Comparison of ENCODE assay signal across 9 cellular contexts in genomic region chr10:128463991-128464755, GRCh38.
DNase-seq lines count a peak whose midpoint lies in the region; ATAC-seq, FAIRE-seq and TF ChIP-seq lines count a peak whose summit lies in the region.
"Had no signal": no experiment of that assay in that cellular context is flagged by ENCODE, and none has a peak within 500 bp of the region (broad histone marks: within the 10 kb centered on the region; RNA-seq: fewer than 3 reads in every experiment).

No MANE protein-coding gene starts in this region.

- no peaks in the 10 kb centered on the region for H3K9me3 Mint-ChIP-seq in activated naive CD8-positive, alpha-beta T cell treated with anti-CD3 and anti-CD28 coated beads, Interleukin-2, amount 50 U/mL, for 24 hours

- H3K36me3 Mint-ChIP-seq in activated naive CD8-positive, alpha-beta T cell treated with anti-CD3 and anti-CD28 coated beads, Interleukin-2, amount 50 U/mL, for 24 hours (ENCODE audit: low read depth): no peaks in the 10 kb centered on the region
- H3K36me3 Mint-ChIP-seq: mesothelial cell of epicardium had no signal

- H3K9me3 ChIP-seq in A549 (0 out of 3 replicates have a peak, but pooled peaks cover 2% of the 10 kb centered on the region), GM23248 (ENCODE audit: low read depth) (no peaks in the 10 kb centered on the region)

- no peaks in the 10 kb centered on the region for H3K9me2 ChIP-seq in GM23248 (ENCODE audit: insufficient read depth)

- H3K4me3 Mint-ChIP-seq in activated naive CD8-positive, alpha-beta T cell treated with anti-CD3 and anti-CD28 coated beads, Interleukin-2, amount 50 U/mL, for 24 hours: no peak overlapping the region
- H3K4me3 Mint-ChIP-seq: mesothelial cell of epicardium had no signal

- DNase-seq in A549 (ENCODE audit: low read depth in 1 of 2, low spot score in 1 of 2) (peak in 1 of 2 experiments; percentile 66), GM23248 (peak; percentile 33), kidney glomerular epithelial cell (lab: John Stamatoyannopoulos, UW) (peak; percentile 3), GM03348 (ENCODE audit: low spot score) (no peak), D341Med (ENCODE audit: low spot score) (no peak)
- DNase-seq in activated naive CD8-positive, alpha-beta T cell treated with anti-CD3 and anti-CD28 coated beads, Interleukin-2, amount 50 U/mL, for 24 hours: peak; percentile 10

- no peaks in the 10 kb centered on the region for H3K36me3 ChIP-seq in GM23248 (ENCODE audit: low read depth)

- no peaks in the 10 kb centered on the region for H3K4me1 ChIP-seq in A549
- H3K4me1 ChIP-seq in GM23248 (ENCODE audit: insufficient read depth): no peaks in the 10 kb centered on the region

- in situ Hi-C loops in GM23248 (cut with MboI): no loop called here

- CTCF ChIA-PET in A549 (lab: Yijun Ruan, JAX): no interaction called here

- TF ChIP-seq EP300 in A549 (IDR thresholded peaks at IDR 0.05): no peak

- H3F3A ChIP-seq in GM23248 (ENCODE audit: insufficient read depth): no peaks in the 10 kb centered on the region

- peak; percentile 99 for FAIRE-seq in A549 (lab: Jason Lieb, UNC)

- peaks cover 3% of the 10 kb centered on the region for H3K27me3 Mint-ChIP-seq in activated naive CD8-positive, alpha-beta T cell treated with anti-CD3 and anti-CD28 coated beads, Interleukin-2, amount 50 U/mL, for 24 hours

- no peak overlapping the region for H2AFZ ChIP-seq in GM23248

- TF ChIP-seq CTCF in A549 (IDR thresholded peaks at IDR 0.05): no peak

- POLR2A ChIA-PET in A549 (lab: Yijun Ruan, JAX): no interaction called here

- TF ChIP-seq RAD21 in A549 (conservative IDR thresholded peaks at IDR 0.05 in 1 of 2, IDR thresholded peaks at IDR 0.05 in 1 of 2): no peak

- H3K4me1 Mint-ChIP-seq in activated naive CD8-positive, alpha-beta T cell treated with anti-CD3 and anti-CD28 coated beads, Interleukin-2, amount 50 U/mL, for 24 hours: no peaks in the 10 kb centered on the region
- H3K4me1 Mint-ChIP-seq: mesothelial cell of epicardium had no signal

- H3K4me2 ChIP-seq in A549 (no peak overlapping the region), GM23248 (ENCODE audit: unreplicated experiment) (no peak overlapping the region)

- ATAC-seq in A549 (peak in 1 of 2 experiments; percentile 60; a peak in 2 of 6 replicates), GM21529 (IDR thresholded peaks at IDR 0.05; ENCODE audit: unreplicated experiment) (no peak), GM19328 (IDR thresholded peaks at IDR 0.05; ENCODE audit: unreplicated experiment) (no peak)
- no peak for ATAC-seq in activated naive CD8-positive, alpha-beta T cell treated with anti-CD3 and anti-CD28 coated beads, Interleukin-2, amount 50 U/mL, for 24 hours

- H3K79me2 ChIP-seq in GM23248 (ENCODE audit: insufficient read depth): no peaks in the 10 kb centered on the region

- H3K4me3 ChIP-seq in A549: no peak overlapping the region
- H3K4me3 ChIP-seq in GM23248: no peak overlapping the region

- H3K27ac ChIP-seq in A549 (no peak overlapping the region), GM23248 (no peak overlapping the region)

- no peak for TF ChIP-seq POLR2A in A549 (IDR thresholded peaks at IDR 0.05; ENCODE audit: low read length)

- H3K27me3 ChIP-seq in GM23248 (replicated peaks; ENCODE audit: insufficient read depth): no peaks in the 10 kb centered on the region

- H4K20me1 ChIP-seq in GM23248 (ENCODE audit: insufficient read depth): no peaks in the 10 kb centered on the region

- no peak overlapping the region for H3K9ac ChIP-seq in GM23248

- H3K27ac Mint-ChIP-seq in activated naive CD8-positive, alpha-beta T cell treated with anti-CD3 and anti-CD28 coated beads, Interleukin-2, amount 50 U/mL, for 24 hours: no peak overlapping the region
- H3K27ac Mint-ChIP-seq: mesothelial cell of epicardium had no signal

- 11% methylated on average over 4 of the region's 4 CpGs for WGBS in A549 (ENCODE audit: missing lambda C conversion rate)
- 20 to 47% methylated on average over 1 to 4 of the region's 4 CpGs for WGBS in GM23248 (ENCODE audit: low coverage in 1 of 2, low lambda C conversion rate in 2 of 2, missing lambda C conversion rate in 2 of 2), 2 experiments

TF ChIP-seq in A549, 52 proteins besides CTCF, POLR2A, EP300 and RAD21:
- TF ChIP-seq EHMT2 (IDR thresholded peaks at IDR 0.05; ENCODE audit: low read depth) (peak; percentile 20; the same call in 1 of the 2 replicates), FOSL2 (IDR thresholded peaks at IDR 0.05) (no peak), FOSL2 (CRISPR knock-in tag; IDR thresholded peaks at IDR 0.05) (no peak), RNF2 (IDR thresholded peaks at IDR 0.05; ENCODE audit: borderline replicate concordance, low read depth) (no peak), CHD4 (IDR thresholded peaks at IDR 0.05; ENCODE audit: borderline replicate concordance) (peak; percentile 91), NPAS2 (CRISPR knock-in tag; IDR thresholded peaks at IDR 0.05; ENCODE audit: borderline replicate concordance) (no peak), MAFK (IDR thresholded peaks at IDR 0.05; ENCODE audit: partially characterized antibody) (no peak), FOSB (CRISPR knock-in tag; IDR thresholded peaks at IDR 0.05) (no peak), KDM1A (IDR thresholded peaks at IDR 0.05; ENCODE audit: low read depth) (peak; percentile 80; the same call in 1 of the 2 replicates), ELK1 (IDR thresholded peaks at IDR 0.05; ENCODE audit: low read depth, low read length) (no peak), TFCP2L1 (CRISPR knock-in tag; IDR thresholded peaks at IDR 0.05) (no peak), PHF8 (IDR thresholded peaks at IDR 0.05; ENCODE audit: borderline replicate concordance, low read depth) (no peak), HOXB13 (CRISPR knock-in tag; IDR thresholded peaks at IDR 0.05; ENCODE audit: low read depth) (no peak), NFE2L2 (conservative IDR thresholded peaks at IDR 0.05; ENCODE audit: low read length) (no peak), TP53 (CRISPR knock-in tag; IDR thresholded peaks at IDR 0.05) (no peak), MYC (IDR thresholded peaks at IDR 0.05; ENCODE audit: borderline replicate concordance, low read length) (no peak)

Comparison
In these comparisons a context has a peak if more than half of its experiments do, and no peak if none do; other contexts are left out.
1. DNase-seq: peak in GM23248 (single experiment), activated naive CD8-positive, alpha-beta T cell treated with anti-CD3 and anti-CD28 coated beads, Interleukin-2, amount 50 U/mL, for 24 hours (single experiment) and kidney glomerular epithelial cell (single experiment); none in GM03348 (single experiment) and D341Med (single experiment).